In genomic region chr17:9240659-9241370, GRCh38 we compare ENCODE assay signal across 8 cellular contexts.
A peak's percentile ranks its signal among the peaks of the same experiment; 100 is the strongest.
DNase-seq lines count a peak whose midpoint lies in the region; ATAC-seq, FAIRE-seq and TF ChIP-seq lines count a peak whose summit lies in the region.

No MANE protein-coding gene starts in this region.

- 33 to 37% methylated on average over 16 to 17 of the region's 17 CpGs for WGBS in lower leg skin, 2 donors

- H3K27me3 Mint-ChIP-seq in activated CD4-positive, alpha-beta memory T cell treated with anti-CD3 and anti-CD28 coated beads for 36 hours = peaks cover 1% of the 10 kb centered on the region
- H3K27me3 Mint-ChIP-seq in activated CD4-positive, alpha-beta memory T cell treated with anti-CD3 and anti-CD28 coated beads, Interleukin-2, amount 10 ng/mL, durations not matched to agents 7 days and 5 days = peaks cover 3% of the 10 kb centered on the region

- no peak overlapping the region for H3K27ac Mint-ChIP-seq in activated CD4-positive, alpha-beta memory T cell treated with anti-CD3 and anti-CD28 coated beads for 36 hours
- H3K27ac Mint-ChIP-seq in activated CD4-positive, alpha-beta memory T cell treated with anti-CD3 and anti-CD28 coated beads, Interleukin-2, amount 10 ng/mL, durations not matched to agents 7 days and 5 days = no peak overlapping the region

- H3K27me3 ChIP-seq in WERI-Rb-1 (ENCODE audit: insufficient read depth, low read depth, severe bottlenecking) = no peaks in the 10 kb centered on the region

- H3K36me3 Mint-ChIP-seq in activated CD4-positive, alpha-beta memory T cell treated with anti-CD3 and anti-CD28 coated beads for 36 hours = peaks cover 2% of the 10 kb centered on the region
- H3K36me3 Mint-ChIP-seq in activated CD4-positive, alpha-beta memory T cell treated with anti-CD3 and anti-CD28 coated beads, Interleukin-2, amount 10 ng/mL, durations not matched to agents 7 days and 5 days (ENCODE audit: low read depth) = no peaks in the 10 kb centered on the region

- H3K27ac ChIP-seq in temporal lobe (ENCODE audit: low read depth, low read length) = peak overlapping the region; percentile 73
- H3K27ac ChIP-seq in WERI-Rb-1 = no peak overlapping the region

- POLR2A ChIA-PET in activated CD4-positive, alpha-beta memory T cell treated with anti-CD3 and anti-CD28 coated beads for 36 hours (lab: Charles Lee) = interaction anchor here (1.9 kb wide), 1 partner anchor 12 kb away, joined by 7 read pairs; no protein-coding TSS in a partner anchor
- POLR2A ChIA-PET in activated CD4-positive, alpha-beta memory T cell treated with anti-CD3 and anti-CD28 coated beads, Interleukin-2, amount 10 ng/mL, durations not matched to agents 7 days and 5 days (lab: Charles Lee) = no interaction called here

- peaks cover 13% of the 10 kb centered on the region for H3K4me1 Mint-ChIP-seq in activated CD4-positive, alpha-beta memory T cell treated with anti-CD3 and anti-CD28 coated beads for 36 hours (ENCODE audit: low read depth)
- H3K4me1 Mint-ChIP-seq in activated CD4-positive, alpha-beta memory T cell treated with anti-CD3 and anti-CD28 coated beads, Interleukin-2, amount 10 ng/mL, durations not matched to agents 7 days and 5 days = peaks cover 12% of the 10 kb centered on the region

- peaks cover under 1% of the 10 kb centered on the region for H3K9me3 Mint-ChIP-seq in activated CD4-positive, alpha-beta memory T cell treated with anti-CD3 and anti-CD28 coated beads for 36 hours
- no peaks in the 10 kb centered on the region for H3K9me3 Mint-ChIP-seq in activated CD4-positive, alpha-beta memory T cell treated with anti-CD3 and anti-CD28 coated beads, Interleukin-2, amount 10 ng/mL, durations not matched to agents 7 days and 5 days

- no peak for DNase-seq in activated CD4-positive, alpha-beta memory T cell treated with anti-CD3 and anti-CD28 coated beads for 36 hours
- no peak for DNase-seq in activated CD4-positive, alpha-beta memory T cell treated with anti-CD3 and anti-CD28 coated beads, Interleukin-2, amount 10 ng/mL, durations not matched to agents 7 days and 5 days
- DNase-seq in choroid plexus epithelial cell (ENCODE audit: low read depth) = peak; percentile 32
- DNase-seq in lower leg skin (ENCODE audit: low spot score in 2 of 2) = peak; percentile 78 to 94
- no peak for DNase-seq in WERI-Rb-1
- no peak for DNase-seq in D721Med (ENCODE audit: insufficient read length, low spot score)

- H3K4me3 Mint-ChIP-seq in activated CD4-positive, alpha-beta memory T cell treated with anti-CD3 and anti-CD28 coated beads for 36 hours = peak overlapping the region; percentile 37
- no peak overlapping the region for H3K4me3 Mint-ChIP-seq in activated CD4-positive, alpha-beta memory T cell treated with anti-CD3 and anti-CD28 coated beads, Interleukin-2, amount 10 ng/mL, durations not matched to agents 7 days and 5 days

- TF ChIP-seq POLR2A in lower leg skin (IDR thresholded peaks at IDR 0.05) = no peak

- peak overlapping the region; percentile 47 for H3K4me3 ChIP-seq in choroid plexus epithelial cell (ENCODE audit: low read depth, low read length)
- no peak overlapping the region for H3K4me3 ChIP-seq in lower leg skin (ENCODE audit: low read depth, poor library complexity, severe bottlenecking)
- H3K4me3 ChIP-seq in WERI-Rb-1 (ENCODE audit: low read depth, low read length) = no peak overlapping the region

- H3K36me3 ChIP-seq in WERI-Rb-1 = no peaks in the 10 kb centered on the region

- no peak for FAIRE-seq in D721Med (lab: Jason Lieb, UNC)

- no peak for ATAC-seq in HG02763 (IDR thresholded peaks at IDR 0.05; ENCODE audit: unreplicated experiment)

- intact Hi-C loops in activated CD4-positive, alpha-beta memory T cell treated with anti-CD3 and anti-CD28 coated beads for 36 hours (cut with micrococcal nuclease) = no loop called here
- intact Hi-C loops in lower leg skin (cut with DNase I; ENCODE audit: low total_unique reads) = no loop called here

- no peak for TF ChIP-seq CTCF in choroid plexus epithelial cell (conservative IDR thresholded peaks at IDR 0.05; ENCODE audit: low read depth, low read length)
- no peak for TF ChIP-seq CTCF in lower leg skin (IDR thresholded peaks at IDR 0.05)
- no peak for TF ChIP-seq CTCF in WERI-Rb-1 (IDR thresholded peaks at IDR 0.05; ENCODE audit: low read depth, low read length)
- no peak for TF ChIP-seq CTCF in D721Med (IDR thresholded peaks at IDR 0.05; ENCODE audit: insufficient read depth, missing control alignments)

- CTCF ChIA-PET in activated CD4-positive, alpha-beta memory T cell treated with anti-CD3 and anti-CD28 coated beads for 36 hours (lab: Charles Lee) = interaction anchor here (1.0 to 1.4 kb wide), 2 partner anchors 12 to 51 kb away, joined by 3 to 5 read pairs; no protein-coding TSS in a partner anchor
- CTCF ChIA-PET in activated CD4-positive, alpha-beta memory T cell treated with anti-CD3 and anti-CD28 coated beads, Interleukin-2, amount 10 ng/mL, durations not matched to agents 7 days and 5 days (lab: Charles Lee) = no interaction called here

- no peaks in the 10 kb centered on the region for H3K9me3 ChIP-seq in WERI-Rb-1 (ENCODE audit: severe bottlenecking)

Comparison
In these comparisons a context has a peak if more than half of its experiments do, and no peak if none do; other contexts are left out.
1. DNase-seq: peak in choroid plexus epithelial cell (single experiment) and lower leg skin (2 of 2); none in activated CD4-positive, alpha-beta memory T cell treated with anti-CD3 and anti-CD28 coated beads for 36 hours (single experiment), activated CD4-positive, alpha-beta memory T cell treated with anti-CD3 and anti-CD28 coated beads, Interleukin-2, amount 10 ng/mL, durations not matched to agents 7 days and 5 days (single experiment), WERI-Rb-1 (single experiment) and D721Med (single experiment).